In genomic region chr12:115109863-115110262, GRCh38 we compare ENCODE assay signal across 27 cellular contexts.
"Had no signal": no experiment of that assay in that cellular context is flagged by ENCODE, and none has a peak within 500 bp of the region (broad histone marks: within the 10 kb centered on the region; RNA-seq: fewer than 3 reads in every experiment).

No MANE protein-coding gene starts in this region.

- ATAC-seq: esophagus mucosa; foreskin keratinocyte; heart right ventricle; left ventricle myocardium superior; naive thymus-derived CD4-positive, alpha-beta T cell; right lobe of liver; stimulated activated naive CD8-positive, alpha-beta T cell treated with anti-CD3 and anti-CD28 coated beads, Interleukin-15, amount 100 ng/mL, for 72 hours had no signal

- H3K9me3 ChIP-seq: colonic mucosa, heart right ventricle, right lobe of liver, thyroid gland had no signal

- H3K27me3 ChIP-seq: colonic mucosa, foreskin keratinocyte, heart right ventricle, neural progenitor cell, right lobe of liver, thyroid gland had no signal

- H3K27ac ChIP-seq: colonic mucosa, epithelial cell of prostate, foreskin keratinocyte, heart right ventricle, neural progenitor cell, parathyroid adenoma, right lobe of liver, thyroid gland had no signal

- H3K4me1 ChIP-seq: colonic mucosa, foreskin keratinocyte, heart right ventricle, neural progenitor cell, parathyroid adenoma, thyroid gland had no signal

- H3K4me3 ChIP-seq: colonic mucosa, heart right ventricle, lung, neural progenitor cell, right lobe of liver, smooth muscle cell, thyroid gland had no signal

- H3K36me3 ChIP-seq: colonic mucosa, heart right ventricle, neural progenitor cell, right lobe of liver, thyroid gland had no signal

- DNase-seq: colonic mucosa; effector CD8-positive, alpha-beta T cell; endodermal cell; foreskin keratinocyte; glutamatergic neuron; heart right ventricle; hypothalamus; immature natural killer cell; left ventricle myocardium superior; mesenchymal stem cell; midbrain; naive thymus-derived CD4-positive, alpha-beta T cell; right lobe of liver; stimulated activated CD4-positive, alpha-beta T cell treated with anti-CD3 and anti-CD28 coated beads, Interleukin-12 subunit alpha, Interleukin-12 subunit beta, amount 100 ng/mL, for 4 hours; stimulated activated CD4-positive, alpha-beta T cell treated with anti-CD3 and anti-CD28 coated beads, Interleukin-1b, Interleukin-23, amount 100 ng/mL, for 48 hours; stimulated activated CD4-positive, alpha-beta T cell treated with anti-CD3 and anti-CD28 coated beads, Interleukin-4, amount 100 ng/mL, for 1 hour; stimulated activated CD8-positive, alpha-beta memory T cell treated with anti-CD3 and anti-CD28 coated beads, Interleukin-4, amount 100 ng/mL, for 48 hours; stimulated activated naive CD4-positive, alpha-beta T cell; stimulated activated naive CD8-positive, alpha-beta T cell treated with anti-CD3 and anti-CD28 coated beads, Interleukin-15, amount 100 ng/mL, for 72 hours; thyroid gland had no signal

- FAIRE-seq: keratinocyte had no signal
